ENCODE assay signal across 2 cellular contexts in genomic region chr17:67831268-67831667, GRCh38.
TF ChIP-seq lines count a peak whose summit lies in the region.

No MANE protein-coding gene starts in this region.

TF ChIP-seq in HepG2, 621 proteins besides CTCF, POLR2A, EP300 and RAD21:
- TF ChIP-seq ZNF296 (CRISPR knock-in tag; conservative IDR thresholded peaks at IDR 0.05) (no peak), HOMEZ (CRISPR knock-in tag; IDR thresholded peaks at IDR 0.05; ENCODE audit: low read depth) (no peak), JUNB (CRISPR knock-in tag; IDR thresholded peaks at IDR 0.05; ENCODE audit: borderline replicate concordance) (no peak), ZNF292 (CRISPR knock-in tag; IDR thresholded peaks at IDR 0.05; ENCODE audit: borderline replicate concordance, low read depth) (no peak), SRY (CRISPR knock-in tag; IDR thresholded peaks at IDR 0.05) (no peak), ZNF652 (CRISPR knock-in tag; IDR thresholded peaks at IDR 0.05; ENCODE audit: borderline replicate concordance, low read depth) (no peak), ZFP41 (CRISPR knock-in tag; IDR thresholded peaks at IDR 0.05; ENCODE audit: borderline replicate concordance) (no peak), ZNF773 (CRISPR knock-in tag; IDR thresholded peaks at IDR 0.05; ENCODE audit: borderline replicate concordance) (no peak), FOXA3 (CRISPR knock-in tag; IDR thresholded peaks at IDR 0.05) (no peak), SMC3 (IDR thresholded peaks at IDR 0.05; ENCODE audit: low read length) (no peak), RFX5 (IDR thresholded peaks at IDR 0.05; ENCODE audit: low read depth, low read length) (no peak), U2AF1 (optimal IDR thresholded peaks at IDR 0.05; ENCODE audit: low read depth, low read length) (no peak), ZC3H4 (CRISPR knock-in tag; IDR thresholded peaks at IDR 0.05; ENCODE audit: borderline replicate concordance) (no peak), FOXO1 (CRISPR knock-in tag; IDR thresholded peaks at IDR 0.05) (no peak), SPEN (CRISPR knock-in tag; IDR thresholded peaks at IDR 0.05; ENCODE audit: low read depth) (no peak), MBNL3 (CRISPR knock-in tag; conservative IDR thresholded peaks at IDR 0.05) (no peak), KDM2A (CRISPR knock-in tag; IDR thresholded peaks at IDR 0.05; ENCODE audit: borderline replicate concordance, low read depth) (no peak), MED1 (CRISPR knock-in tag; IDR thresholded peaks at IDR 0.05) (no peak), ZNF777 (CRISPR knock-in tag; IDR thresholded peaks at IDR 0.05) (no peak), CAMTA2 (CRISPR knock-in tag; IDR thresholded peaks at IDR 0.05; ENCODE audit: borderline replicate concordance) (no peak)

TF ChIP-seq in GM12878, 131 proteins besides CTCF, POLR2A, EP300 and RAD21:
- TF ChIP-seq NBN (IDR thresholded peaks at IDR 0.05) (no peak), FOXM1 (IDR thresholded peaks at IDR 0.05; ENCODE audit: low read depth, low read length) (no peak), CHD4 (IDR thresholded peaks at IDR 0.05) (no peak), EZH2 (IDR thresholded peaks at IDR 0.05; ENCODE audit: borderline replicate concordance, control insufficient read depth, low read depth, low read length) (no peak), GATAD2B (conservative IDR thresholded peaks at IDR 0.05; ENCODE audit: low read depth) (no peak), POU2F2 (IDR thresholded peaks at IDR 0.05; ENCODE audit: borderline replicate concordance, low read depth, low read length) (no peak), MXI1 (IDR thresholded peaks at IDR 0.05; ENCODE audit: low read depth, low read length) (no peak)
- TF ChIP-seq, protein P1, sequence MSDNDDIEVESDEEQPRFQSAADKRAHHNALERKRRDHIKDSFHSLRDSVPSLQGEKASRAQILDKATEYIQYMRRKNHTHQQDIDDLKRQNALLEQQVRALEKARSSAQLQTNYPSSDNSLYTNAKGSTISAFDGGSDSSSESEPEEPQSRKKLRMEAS (IDR thresholded peaks at IDR 0.05; ENCODE audit: low read depth, low read length): no peak
